Comparison of ENCODE assay signal across 19 cellular contexts in the genomic region with DNA sequence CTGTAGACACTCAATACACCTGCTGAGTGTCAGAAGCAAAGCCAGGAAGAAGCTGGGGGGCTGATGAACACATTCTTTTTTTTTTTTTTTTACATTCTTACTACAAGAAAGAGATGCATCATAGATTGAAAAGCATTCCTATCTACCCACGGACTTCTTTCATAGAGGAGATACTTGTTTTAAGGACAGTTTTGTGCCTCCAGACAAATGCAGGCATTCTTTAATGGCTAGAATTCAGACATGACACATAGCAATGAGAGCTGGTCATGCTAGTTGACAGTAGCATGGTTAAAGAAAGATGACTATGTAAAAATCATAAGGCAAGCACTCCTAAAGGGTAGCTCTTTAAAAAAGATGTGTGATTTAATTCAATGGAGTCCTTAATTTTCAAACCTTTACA.
DNase-seq lines count a peak whose midpoint lies in the region; ATAC-seq, FAIRE-seq and TF ChIP-seq lines count a peak whose summit lies in the region.
"Had no signal": no experiment of that assay in that cellular context is flagged by ENCODE, and none has a peak within 500 bp of the region (broad histone marks: within the 10 kb centered on the region; RNA-seq: fewer than 3 reads in every experiment).

No MANE protein-coding gene starts in this region.

- peaks cover under 1% of the 10 kb centered on the region for H3K36me3 Mint-ChIP-seq in astrocyte (ENCODE audit: low read depth, unreplicated experiment)

- in situ Hi-C loops in GM23248 (cut with MboI), result no loop called here

- 20 to 29% methylated on average over 1 of the region's 1 CpG for WGBS in GM23248 (ENCODE audit: low coverage in 1 of 2, low lambda C conversion rate in 2 of 2, missing lambda C conversion rate in 2 of 2), 2 experiments

- H3K9me2 ChIP-seq in GM23248 (ENCODE audit: insufficient read depth), result no peaks in the 10 kb centered on the region

- H3F3A ChIP-seq in GM23248 (ENCODE audit: insufficient read depth), result peaks cover 20% of the 10 kb centered on the region

- peaks cover 29% of the 10 kb centered on the region for H3K79me2 ChIP-seq in GM23248 (ENCODE audit: insufficient read depth)
- H3K79me2 ChIP-seq in astrocyte (ENCODE audit: insufficient read depth, low read length), result no peaks in the 10 kb centered on the region

- H3K27me3 ChIP-seq in GM23248 (replicated peaks; ENCODE audit: insufficient read depth) (no peaks in the 10 kb centered on the region), astrocyte (ENCODE audit: insufficient read depth, low read length) (no peaks in the 10 kb centered on the region)

- H3K36me3 ChIP-seq in GM23248 (ENCODE audit: low read depth) (0 out of 2 replicates have a peak, but pooled peaks cover 3% of the 10 kb centered on the region), astrocyte (ENCODE audit: insufficient read depth, low read length) (no peaks in the 10 kb centered on the region)

- H3K4me3 Mint-ChIP-seq in astrocyte (ENCODE audit: unreplicated experiment), result no peak overlapping the region
- H3K4me3 Mint-ChIP-seq: B cell had no signal

- DNase-seq in AG09309 (ENCODE audit: low read depth) (peak; percentile 57), GM23248 (peak; percentile 84), astrocyte (ENCODE audit: low read depth) (peak; percentile 77), kidney tubule cell (ENCODE audit: low spot score) (peak; percentile 65), NCI-H345 treated with DMSO at 0.1 percent for 48 hours (lab: John Stamatoyannopoulos, UW; ENCODE audit: unreplicated experiment) (no peak), left ventricle myocardium superior (no peak)
- no peak for DNase-seq in activated T-cell treated with anti-CD3 and anti-CD28 coated beads, Interleukin-2, amount 50 U/mL, for 1 hour
- no peak for DNase-seq in activated CD8-positive, alpha-beta memory T cell treated with anti-CD3 and anti-CD28 coated beads, Interleukin-2, amount 50 U/mL, for 48 hours
- DNase-seq: CD4-positive, alpha-beta memory T cell; DMS79 treated with DMSO at 0.1 percent for 48 hours; MM.1S; NCI-H1105 treated with DMSO at 0.1 percent for 48 hours; NCI-H187; SHP77 treated with DMSO at 0.1 percent for 48 hours had no signal

- no peaks in the 10 kb centered on the region for H3K27me3 Mint-ChIP-seq in astrocyte (ENCODE audit: low read depth, unreplicated experiment)
- H3K27me3 Mint-ChIP-seq: B cell; CD4-positive, alpha-beta memory T cell had no signal

- FAIRE-seq in astrocyte (lab: Jason Lieb, UNC), result no peak
- FAIRE-seq: D721Med, H1, HepG2 had no signal

- peak overlapping the region; percentile 27 for H3K27ac Mint-ChIP-seq in astrocyte (ENCODE audit: unreplicated experiment)
- H3K27ac Mint-ChIP-seq: B cell had no signal

- H3K4me1 ChIP-seq in GM23248 (ENCODE audit: insufficient read depth), result peaks cover 19% of the 10 kb centered on the region
- no peaks in the 10 kb centered on the region for H3K4me1 ChIP-seq in astrocyte (ENCODE audit: insufficient read depth, low read length)

- no peaks in the 10 kb centered on the region for H3K9me3 Mint-ChIP-seq in astrocyte (ENCODE audit: unreplicated experiment)
- H3K9me3 Mint-ChIP-seq: CD4-positive, alpha-beta memory T cell had no signal

- H3K9ac ChIP-seq in GM23248 (no peak overlapping the region), astrocyte (ENCODE audit: low read length) (no peak overlapping the region)

- peak overlapping the region; percentile 2 for H3K4me2 ChIP-seq in GM23248 (ENCODE audit: unreplicated experiment)
- H3K4me2 ChIP-seq in astrocyte (ENCODE audit: low read length), result no peak overlapping the region

- intact Hi-C loops in left ventricle myocardium superior (cut with micrococcal nuclease), result no loop called here

- H3K27ac ChIP-seq in GM23248, result peak overlapping the region; percentile 20; the same call in 1 of the 2 replicates
- H3K27ac ChIP-seq in astrocyte (ENCODE audit: low read depth, low read length), result no peak overlapping the region

- no peak for TF ChIP-seq CTCF in AG09309 (IDR thresholded peaks at IDR 0.05; ENCODE audit: control insufficient read depth, insufficient read depth, low read depth, low read length, missing control alignments)
- no peak for TF ChIP-seq CTCF in astrocyte (IDR thresholded peaks at IDR 0.05; ENCODE audit: insufficient read depth, low read depth, low read length)

- no peak for ATAC-seq in left ventricle myocardium superior
- ATAC-seq: HepG2, Panc1 had no signal

- H3K4me3 ChIP-seq in AG09309 (ENCODE audit: control insufficient read depth, low read depth, low read length), result no peak overlapping the region
- no peak overlapping the region; the same call in 1 of the 2 replicates for H3K4me3 ChIP-seq in GM23248
- no peak overlapping the region for H3K4me3 ChIP-seq in astrocyte (ENCODE audit: insufficient read depth, low read depth, low read length)

- peaks cover 47% of the 10 kb centered on the region for H3K4me1 Mint-ChIP-seq in astrocyte (ENCODE audit: low read depth, unreplicated experiment)

- H3K9me3 ChIP-seq in GM23248 (ENCODE audit: low read depth) (no peaks in the 10 kb centered on the region), astrocyte (ENCODE audit: insufficient read depth, low read depth, low read length) (no peaks in the 10 kb centered on the region)

- no peak overlapping the region for H2AFZ ChIP-seq in GM23248
- no peak overlapping the region for H2AFZ ChIP-seq in astrocyte (ENCODE audit: low read depth, low read length)

- H4K20me1 ChIP-seq in GM23248 (ENCODE audit: insufficient read depth), result no peaks in the 10 kb centered on the region
- no peaks in the 10 kb centered on the region for H4K20me1 ChIP-seq in astrocyte (ENCODE audit: insufficient read depth, low read length)

Comparison
In these comparisons a context has a peak if more than half of its experiments do, and no peak if none do; other contexts are left out.
1. DNase-seq: peak in AG09309 (single experiment), GM23248 (single experiment), astrocyte (single experiment) and kidney tubule cell (single experiment); none in NCI-H345 treated with DMSO at 0.1 percent for 48 hours (single experiment), activated T-cell treated with anti-CD3 and anti-CD28 coated beads, Interleukin-2, amount 50 U/mL, for 1 hour (single experiment), activated CD8-positive, alpha-beta memory T cell treated with anti-CD3 and anti-CD28 coated beads, Interleukin-2, amount 50 U/mL, for 48 hours (single experiment) and left ventricle myocardium superior (single experiment).